ENCODE assay signal across 20 cellular contexts in genomic region chr20:60132162-60132826, GRCh38.
"Had no signal": no experiment of that assay in that cellular context is flagged by ENCODE, and none has a peak within 500 bp of the region (broad histone marks: within the 10 kb centered on the region; RNA-seq: fewer than 3 reads in every experiment).

No MANE protein-coding gene starts in this region.

- H3K27ac Mint-ChIP-seq: activated CD4-positive, alpha-beta T cell treated with anti-CD3 and anti-CD28 coated beads, Interleukin-2, amount 10 ng/mL, durations not matched to agents 24 days and 14 days; activated naive CD4-positive, alpha-beta T cell treated with anti-CD3 and anti-CD28 coated beads, Interleukin-2, amount 50 U/mL, for 72 hours; activated T-cell treated with anti-CD3 and anti-CD28 coated beads, Interleukin-2, amount 50 U/mL, for 72 hours; stimulated activated naive CD8-positive, alpha-beta T cell treated with anti-CD3 and anti-CD28 coated beads, Interleukin-15, Interleukin-2, amounts not matched to agents 100 ng/mL and 50 ng/mL, for 24 hours had no signal

- H3K27me3 Mint-ChIP-seq: central memory CD8-positive, alpha-beta T cell; stimulated activated naive CD8-positive, alpha-beta T cell treated with anti-CD3 and anti-CD28 coated beads, Interleukin-15, Interleukin-2, amounts not matched to agents 100 ng/mL and 50 ng/mL, for 24 hours had no signal

- H3K36me3 Mint-ChIP-seq: activated naive CD4-positive, alpha-beta T cell treated with anti-CD3 and anti-CD28 coated beads, Interleukin-2, amount 50 U/mL, for 72 hours; natural killer cell had no signal

- DNase-seq: activated CD4-positive, alpha-beta T cell treated with anti-CD3 and anti-CD28 coated beads, Interleukin-2, amount 10 ng/mL, durations not matched to agents 24 days and 14 days; activated CD4-positive, CD25-positive, alpha-beta regulatory T cell; activated CD8-positive, alpha-beta memory T cell treated with anti-CD3 and anti-CD28 coated beads, Interleukin-2, amount 50 U/mL, for 48 hours; activated gamma-delta T cell; activated T-cell treated with anti-CD3 and anti-CD28 coated beads, Interleukin-2, amount 50 U/mL, for 72 hours; amygdala; islet precursor cell; mesendoderm; natural killer cell; occipital lobe; psoas muscle; upper lobe of left lung had no signal

- H3K9me3 Mint-ChIP-seq: activated CD4-positive, alpha-beta T cell treated with anti-CD3 and anti-CD28 coated beads, Interleukin-2, amount 10 ng/mL, durations not matched to agents 24 days and 14 days; activated naive CD4-positive, alpha-beta T cell treated with anti-CD3 and anti-CD28 coated beads, Interleukin-2, amount 50 U/mL, for 72 hours; activated T-cell treated with anti-CD3 and anti-CD28 coated beads, Interleukin-2, amount 50 U/mL, for 72 hours; central memory CD8-positive, alpha-beta T cell; natural killer cell; stimulated activated naive CD8-positive, alpha-beta T cell treated with anti-CD3 and anti-CD28 coated beads, Interleukin-15, Interleukin-2, amounts not matched to agents 100 ng/mL and 50 ng/mL, for 24 hours had no signal

- ATAC-seq: activated naive CD4-positive, alpha-beta T cell treated with anti-CD3 and anti-CD28 coated beads, Interleukin-2, amount 50 U/mL, for 72 hours; activated T-cell treated with anti-CD3 and anti-CD28 coated beads, Interleukin-2, amount 50 U/mL, for 72 hours; body of pancreas; natural killer cell had no signal

- H3K4me1 Mint-ChIP-seq: central memory CD8-positive, alpha-beta T cell had no signal

- H3K4me3 Mint-ChIP-seq: activated CD4-positive, alpha-beta T cell treated with anti-CD3 and anti-CD28 coated beads, Interleukin-2, amount 10 ng/mL, durations not matched to agents 24 days and 14 days; activated T-cell treated with anti-CD3 and anti-CD28 coated beads, Interleukin-2, amount 50 U/mL, for 72 hours; central memory CD8-positive, alpha-beta T cell; natural killer cell; stimulated activated naive CD8-positive, alpha-beta T cell treated with anti-CD3 and anti-CD28 coated beads, Interleukin-15, Interleukin-2, amounts not matched to agents 100 ng/mL and 50 ng/mL, for 24 hours had no signal

- H3K4me3 ChIP-seq: body of pancreas, coronary artery, esophagus muscularis mucosa, hepatocyte, psoas muscle, suprapubic skin, upper lobe of left lung had no signal
